ENCODE assay signal across 17 cellular contexts in genomic region chr18:12842459-12843380, GRCh38. TPM values are rescaled to one million over a fixed set of nuclear protein-coding genes. Genes with fewer than 3 reads are reported as not detected.
DNase-seq lines count a peak whose midpoint lies in the region; ATAC-seq and TF ChIP-seq lines count a peak whose summit lies in the region.
"Had no signal": no experiment of that assay in that cellular context is flagged by ENCODE, and none has a peak within 500 bp of the region (broad histone marks: within the 10 kb centered on the region; RNA-seq: fewer than 3 reads in every experiment).

No MANE protein-coding gene starts in this region.

- TF ChIP-seq CTCF in ascending aorta (IDR thresholded peaks at IDR 0.05): no peak

- CTCF ChIA-PET in activated naive CD4-positive, alpha-beta T cell treated with anti-CD3 and anti-CD28 coated beads, Interleukin-2, amount 10 ng/mL, durations not matched to agents 7 days and 5 days (lab: Charles Lee): interaction anchor here (0.9 kb wide), 1 partner anchor 8 kb away, joined by 3 read pairs; no protein-coding TSS in a partner anchor

- H3K4me3 Mint-ChIP-seq in activated naive CD4-positive, alpha-beta T cell treated with anti-CD3 and anti-CD28 coated beads, Interleukin-2, amount 10 ng/mL, durations not matched to agents 7 days and 5 days: no peak overlapping the region
- H3K4me3 Mint-ChIP-seq in T-helper 17 cell: peak overlapping the region; percentile 45
- H3K4me3 Mint-ChIP-seq in immature natural killer cell: peak overlapping the region; percentile 27 to 48 (median 34)
- no peak overlapping the region for H3K4me3 Mint-ChIP-seq in stimulated activated naive B cell treated with anti-CD40 and anti-IgM and Interleukin-4, amounts not matched to agents 10 μg/mL and 1 μg/mL and 100 μg/mL, for 72 hours

- no peak for ATAC-seq in T-helper 17 cell
- ATAC-seq in stimulated activated naive B cell treated with anti-CD40 and anti-IgM and Interleukin-4, amounts not matched to agents 10 μg/mL and 1 μg/mL and 100 μg/mL, for 72 hours (replicated peaks): no peak
- ATAC-seq: gastrocnemius medialis had no signal

- peaks cover 4 to 7% of the 10 kb centered on the region in 2 donors for H3K4me1 ChIP-seq in ascending aorta
- H3K4me1 ChIP-seq: SJCRH30 had no signal

- no peaks in the 10 kb centered on the region for H3K9me3 Mint-ChIP-seq in activated naive CD4-positive, alpha-beta T cell treated with anti-CD3 and anti-CD28 coated beads, Interleukin-2, amount 10 ng/mL, durations not matched to agents 7 days and 5 days
- no peaks in the 10 kb centered on the region for H3K9me3 Mint-ChIP-seq in immature natural killer cell
- peaks cover 0 to 3% of the 10 kb centered on the region in 2 donors for H3K9me3 Mint-ChIP-seq in stimulated activated naive B cell treated with anti-CD40 and anti-IgM and Interleukin-4, amounts not matched to agents 10 μg/mL and 1 μg/mL and 100 μg/mL, for 72 hours

- peaks cover 76% of the 10 kb centered on the region for H3K4me1 Mint-ChIP-seq in activated naive CD4-positive, alpha-beta T cell treated with anti-CD3 and anti-CD28 coated beads, Interleukin-2, amount 10 ng/mL, durations not matched to agents 7 days and 5 days
- peaks cover 70% of the 10 kb centered on the region for H3K4me1 Mint-ChIP-seq in T-helper 17 cell
- peaks cover 84 to 96% of the 10 kb centered on the region in 2 donors for H3K4me1 Mint-ChIP-seq in immature natural killer cell
- peaks cover 46 to 72% of the 10 kb centered on the region in 2 donors for H3K4me1 Mint-ChIP-seq in stimulated activated naive B cell treated with anti-CD40 and anti-IgM and Interleukin-4, amounts not matched to agents 10 μg/mL and 1 μg/mL and 100 μg/mL, for 72 hours

- H3K36me3 Mint-ChIP-seq in activated naive CD4-positive, alpha-beta T cell treated with anti-CD3 and anti-CD28 coated beads, Interleukin-2, amount 10 ng/mL, durations not matched to agents 7 days and 5 days: peaks cover 39% of the 10 kb centered on the region
- H3K36me3 Mint-ChIP-seq in T-helper 17 cell (ENCODE audit: low read depth): peaks cover 6% of the 10 kb centered on the region
- peaks cover 0 to 5% (median 0%) of the 10 kb centered on the region in 3 donors for H3K36me3 Mint-ChIP-seq in immature natural killer cell
- peaks cover 11 to 29% of the 10 kb centered on the region in 2 donors for H3K36me3 Mint-ChIP-seq in stimulated activated naive B cell treated with anti-CD40 and anti-IgM and Interleukin-4, amounts not matched to agents 10 μg/mL and 1 μg/mL and 100 μg/mL, for 72 hours

- no peaks in the 10 kb centered on the region for H3K27me3 Mint-ChIP-seq in activated naive CD4-positive, alpha-beta T cell treated with anti-CD3 and anti-CD28 coated beads, Interleukin-2, amount 10 ng/mL, durations not matched to agents 7 days and 5 days
- H3K27me3 Mint-ChIP-seq in T-helper 17 cell (no peaks in the 10 kb centered on the region), immature natural killer cell (ENCODE audit: low read depth in 3 of 3) (peaks cover 6 to 14% (median 11%) of the 10 kb centered on the region in 3 donors)
- H3K27me3 Mint-ChIP-seq in stimulated activated naive B cell treated with anti-CD40 and anti-IgM and Interleukin-4, amounts not matched to agents 10 μg/mL and 1 μg/mL and 100 μg/mL, for 72 hours: no peaks in the 10 kb centered on the region

- H3K27ac Mint-ChIP-seq in activated naive CD4-positive, alpha-beta T cell treated with anti-CD3 and anti-CD28 coated beads, Interleukin-2, amount 10 ng/mL, durations not matched to agents 7 days and 5 days: peak overlapping the region; percentile 3
- peak overlapping the region; percentile 88 for H3K27ac Mint-ChIP-seq in T-helper 17 cell
- peak overlapping the region; percentile 63 to 99 (median 95) for H3K27ac Mint-ChIP-seq in immature natural killer cell
- peak overlapping the region; percentile 20 for H3K27ac Mint-ChIP-seq in stimulated activated naive B cell treated with anti-CD40 and anti-IgM and Interleukin-4, amounts not matched to agents 10 μg/mL and 1 μg/mL and 100 μg/mL, for 72 hours

- H3K9me3 ChIP-seq in T-helper 17 cell (ENCODE audit: control insufficient read depth, low read length, poor library complexity, severe bottlenecking): no peaks in the 10 kb centered on the region
- no peaks in the 10 kb centered on the region for H3K9me3 ChIP-seq in ascending aorta
- H3K9me3 ChIP-seq: gastrocnemius medialis, HAP-1, SJCRH30 had no signal

- intact Hi-C loops in ascending aorta (cut with DNase I): no loop called here

- DNase-seq in activated naive CD4-positive, alpha-beta T cell treated with anti-CD3 and anti-CD28 coated beads, Interleukin-2, amount 10 ng/mL, durations not matched to agents 7 days and 5 days: no peak
- DNase-seq in activated naive CD4-positive, alpha-beta T cell (lab: John Stamatoyannopoulos, UW): no peak
- DNase-seq in T-helper 17 cell (no peak), immature natural killer cell (no peak), ascending aorta (ENCODE audit: low spot score in 2 of 2) (no peak), Kasumi-1 (lab: John Stamatoyannopoulos, UW) (no peak)
- DNase-seq in stimulated activated naive B cell treated with anti-CD40 and anti-IgM and Interleukin-4, amounts not matched to agents 10 μg/mL and 1 μg/mL and 100 μg/mL, for 72 hours: no peak
- DNase-seq in activated effector memory CD4-positive, alpha-beta T cell treated with anti-CD3 and anti-CD28 coated beads, Interleukin-2, amount 50 U/mL, for 16 hours: no peak
- DNase-seq: gastrocnemius medialis, GF-D8, mammary epithelial cell, MM.1S, NCI-H1930, NCI-H510A, OCI-M1 had no signal

- H3K27me3 ChIP-seq in ascending aorta: no peaks in the 10 kb centered on the region
- H3K27me3 ChIP-seq: gastrocnemius medialis, SJCRH30 had no signal

- no peak overlapping the region for H3K4me3 ChIP-seq in ascending aorta
- H3K4me3 ChIP-seq: gastrocnemius medialis, HAP-1, SJCRH30 had no signal

- H3K36me3 ChIP-seq in ascending aorta: no peaks in the 10 kb centered on the region
- H3K36me3 ChIP-seq: gastrocnemius medialis, HAP-1, SJCRH30 had no signal

- no peak overlapping the region for H3K27ac ChIP-seq in ascending aorta
- H3K27ac ChIP-seq: gastrocnemius medialis, SJCRH30 had no signal

RNA-seq across cellular contexts. Expression of gene PTPN2, which starts 41.3 kb away (rescaled TPM):
- 10 to 100 TPM; 72.8 to 74.8 TPM for total RNA-seq in T-helper 17 cell
- polyA plus RNA-seq in immature natural killer cell: 100 to 1,000 TPM; 103 to 122 (median 117) TPM
- 81.8 TPM for total RNA-seq in ascending aorta

Comparison
In these comparisons a context has a peak if more than half of its experiments do, and no peak if none do; other contexts are left out.
1. H3K27ac Mint-ChIP-seq: peak in every context shown above with its lines; median percentile 95 in immature natural killer cell; 88 in T-helper 17 cell; 20 in stimulated activated naive B cell treated with anti-CD40 and anti-IgM and Interleukin-4, amounts not matched to agents 10 μg/mL and 1 μg/mL and 100 μg/mL, for 72 hours; 3 in activated naive CD4-positive, alpha-beta T cell treated with anti-CD3 and anti-CD28 coated beads, Interleukin-2, amount 10 ng/mL, durations not matched to agents 7 days and 5 days.
2. H3K4me3 Mint-ChIP-seq: peak in T-helper 17 cell (single experiment) and immature natural killer cell (5 of 5); none in activated naive CD4-positive, alpha-beta T cell treated with anti-CD3 and anti-CD28 coated beads, Interleukin-2, amount 10 ng/mL, durations not matched to agents 7 days and 5 days (single experiment) and stimulated activated naive B cell treated with anti-CD40 and anti-IgM and Interleukin-4, amounts not matched to agents 10 μg/mL and 1 μg/mL and 100 μg/mL, for 72 hours (0 of 2).